8 cellular contexts compared by ENCODE assay signal in genomic region chr19:11963566-11964355, GRCh38. TPM values are rescaled to one million over a fixed set of nuclear protein-coding genes. Genes with fewer than 3 reads are reported as not detected.
DNase-seq lines count a peak whose midpoint lies in the region; ATAC-seq and TF ChIP-seq lines count a peak whose summit lies in the region.

No MANE protein-coding gene starts in this region.

- no peaks in the 10 kb centered on the region for H3K79me2 ChIP-seq in neural progenitor cell (ENCODE audit: low read depth)

- H3K4me3 ChIP-seq in CD4-positive, alpha-beta memory T cell (ENCODE audit: low read length in 2 of 2), result peak overlapping the region in 1 of 2 donors; percentile 86
- H3K4me3 ChIP-seq in foreskin fibroblast (ENCODE audit: low read depth in 1 of 2, low read length in 2 of 2) (no peak overlapping the region), neural progenitor cell (peak overlapping the region; percentile 77)

- H3K9ac ChIP-seq in neural progenitor cell, result no peak overlapping the region

- H3K9me3 ChIP-seq in CD4-positive, alpha-beta memory T cell (ENCODE audit: control insufficient read depth in 1 of 2, low read length in 2 of 2), result no peaks in the 10 kb centered on the region
- no peaks in the 10 kb centered on the region for H3K9me3 ChIP-seq in neural progenitor cell (ENCODE audit: low read depth)

- DNase-seq in CD4-positive, alpha-beta memory T cell, result peak; percentile 68 to 74 (median 70)
- DNase-seq in HK-2 (ENCODE audit: unreplicated experiment), result peak; percentile 56
- DNase-seq in RKO (ENCODE audit: low spot score), result peak; percentile 76
- DNase-seq in foreskin fibroblast, result peak; percentile 41 to 84
- peak; percentile 92 for DNase-seq in neural progenitor cell (ENCODE audit: low spot score)

- POLR2A ChIA-PET in CD4-positive, alpha-beta memory T cell (lab: Charles Lee; ENCODE audit: partially characterized antibody), result interaction anchor here (1.3 to 4.1 kb wide), 7 partner anchors 9 to 177 kb away, joined by 3 to 84 read pairs (median 7); partner anchors contain the start of genes ZNF20, ZNF433 and ZNF700

- peaks cover 18% of the 10 kb centered on the region for H3F3A ChIP-seq in neural progenitor cell (ENCODE audit: low read depth)

- TF ChIP-seq CTCF in foreskin fibroblast (IDR thresholded peaks at IDR 0.05; ENCODE audit: low read depth, low read length), result peak; percentile 74
- peak; percentile 95 for TF ChIP-seq CTCF in neural progenitor cell (IDR thresholded peaks at IDR 0.05)

- no peaks in the 10 kb centered on the region for H3K27me3 ChIP-seq in CD4-positive, alpha-beta memory T cell (ENCODE audit: insufficient read depth, low read length)
- peaks cover 8% of the 10 kb centered on the region for H3K27me3 ChIP-seq in neural progenitor cell

- peak; percentile 50 for ATAC-seq in activated T-helper 17 cell treated with anti-CD3 and anti-CD28 coated beads, Interleukin-2, amount 50 U/mL, for 72 hours (replicated peaks)
- no peak for ATAC-seq in HG03439 (IDR thresholded peaks at IDR 0.05; ENCODE audit: unreplicated experiment)

- H3K4me3 Mint-ChIP-seq in CD4-positive, alpha-beta memory T cell, result peak overlapping the region; percentile 2 to 98 (median 96)
- peak overlapping the region; percentile 80 for H3K4me3 Mint-ChIP-seq in activated T-helper 17 cell treated with anti-CD3 and anti-CD28 coated beads, Interleukin-2, amount 50 U/mL, for 72 hours
- H3K4me3 Mint-ChIP-seq in neural progenitor cell, result peak overlapping the region; percentile 92
- H3K4me3 Mint-ChIP-seq in stimulated activated naive CD8-positive, alpha-beta T cell treated with anti-CD3 and anti-CD28 coated beads, Interleukin-15, Interleukin-2, amounts not matched to agents 100 ng/mL and 50 ng/mL, for 24 hours, result peak overlapping the region; percentile 85

- H3K4me1 Mint-ChIP-seq in CD4-positive, alpha-beta memory T cell, result peaks cover 16 to 32% (median 26%) of the 10 kb centered on the region in 4 donors
- peaks cover 21% of the 10 kb centered on the region for H3K4me1 Mint-ChIP-seq in activated T-helper 17 cell treated with anti-CD3 and anti-CD28 coated beads, Interleukin-2, amount 50 U/mL, for 72 hours
- peaks cover 15% of the 10 kb centered on the region for H3K4me1 Mint-ChIP-seq in neural progenitor cell
- H3K4me1 Mint-ChIP-seq in stimulated activated naive CD8-positive, alpha-beta T cell treated with anti-CD3 and anti-CD28 coated beads, Interleukin-15, Interleukin-2, amounts not matched to agents 100 ng/mL and 50 ng/mL, for 24 hours (ENCODE audit: low read depth), result peaks cover 21% of the 10 kb centered on the region

- intact Hi-C loops in CD4-positive, alpha-beta memory T cell (cut with micrococcal nuclease), result loop anchor here (1.0 kb wide), 5 partner anchors 25 to 178 kb away; no protein-coding TSS in a partner anchor

- peak overlapping the region; percentile 77 for H3K4me2 ChIP-seq in neural progenitor cell

- peak overlapping the region; percentile 91 for H3K27ac ChIP-seq in CD4-positive, alpha-beta memory T cell (ENCODE audit: low read depth, low read length)
- no peak overlapping the region for H3K27ac ChIP-seq in neural progenitor cell

- H3K27me3 Mint-ChIP-seq in CD4-positive, alpha-beta memory T cell, result no peaks in the 10 kb centered on the region
- H3K27me3 Mint-ChIP-seq in activated T-helper 17 cell treated with anti-CD3 and anti-CD28 coated beads, Interleukin-2, amount 50 U/mL, for 72 hours, result no peaks in the 10 kb centered on the region
- peaks cover 2% of the 10 kb centered on the region for H3K27me3 Mint-ChIP-seq in neural progenitor cell (ENCODE audit: insufficient read depth, low read depth)
- H3K27me3 Mint-ChIP-seq in stimulated activated naive CD8-positive, alpha-beta T cell treated with anti-CD3 and anti-CD28 coated beads, Interleukin-15, Interleukin-2, amounts not matched to agents 100 ng/mL and 50 ng/mL, for 24 hours, result no peaks in the 10 kb centered on the region

- H3K9me3 Mint-ChIP-seq in CD4-positive, alpha-beta memory T cell, result peaks cover 0 to 2% (median 0%) of the 10 kb centered on the region in 8 donors
- H3K9me3 Mint-ChIP-seq in activated T-helper 17 cell treated with anti-CD3 and anti-CD28 coated beads, Interleukin-2, amount 50 U/mL, for 72 hours, result no peaks in the 10 kb centered on the region
- H3K9me3 Mint-ChIP-seq in neural progenitor cell, result peaks cover 39% of the 10 kb centered on the region
- no peaks in the 10 kb centered on the region for H3K9me3 Mint-ChIP-seq in stimulated activated naive CD8-positive, alpha-beta T cell treated with anti-CD3 and anti-CD28 coated beads, Interleukin-15, Interleukin-2, amounts not matched to agents 100 ng/mL and 50 ng/mL, for 24 hours

- peaks cover 0 to 8% of the 10 kb centered on the region in 2 donors for H3K36me3 Mint-ChIP-seq in CD4-positive, alpha-beta memory T cell
- no peaks in the 10 kb centered on the region for H3K36me3 Mint-ChIP-seq in activated T-helper 17 cell treated with anti-CD3 and anti-CD28 coated beads, Interleukin-2, amount 50 U/mL, for 72 hours (ENCODE audit: low read depth)
- H3K36me3 Mint-ChIP-seq in neural progenitor cell, result peaks cover 18% of the 10 kb centered on the region
- peaks cover 5% of the 10 kb centered on the region for H3K36me3 Mint-ChIP-seq in stimulated activated naive CD8-positive, alpha-beta T cell treated with anti-CD3 and anti-CD28 coated beads, Interleukin-15, Interleukin-2, amounts not matched to agents 100 ng/mL and 50 ng/mL, for 24 hours (ENCODE audit: low read depth)

- peak overlapping the region; percentile 92 to 97 (median 96) for H3K27ac Mint-ChIP-seq in CD4-positive, alpha-beta memory T cell
- H3K27ac Mint-ChIP-seq in activated T-helper 17 cell treated with anti-CD3 and anti-CD28 coated beads, Interleukin-2, amount 50 U/mL, for 72 hours, result peak overlapping the region; percentile 69
- peak overlapping the region; percentile 92 for H3K27ac Mint-ChIP-seq in neural progenitor cell
- peak overlapping the region; percentile 12 for H3K27ac Mint-ChIP-seq in stimulated activated naive CD8-positive, alpha-beta T cell treated with anti-CD3 and anti-CD28 coated beads, Interleukin-15, Interleukin-2, amounts not matched to agents 100 ng/mL and 50 ng/mL, for 24 hours

- H2AFZ ChIP-seq in neural progenitor cell (replicated peaks), result peak overlapping the region; percentile 52

- no peaks in the 10 kb centered on the region for H3K36me3 ChIP-seq in CD4-positive, alpha-beta memory T cell (ENCODE audit: insufficient read depth, low read length)
- H3K36me3 ChIP-seq in neural progenitor cell, result no peaks in the 10 kb centered on the region

- CTCF ChIA-PET in CD4-positive, alpha-beta memory T cell (lab: Charles Lee; ENCODE audit: partially characterized antibody), result interaction anchor here (0.6 to 5.5 kb wide), 26 partner anchors 9 to 401 kb away, joined by 3 to 104 read pairs (median 4); partner anchors contain the start of genes ZNF136, ZNF20, ZNF433 and ZNF439

- H4K20me1 ChIP-seq in neural progenitor cell (ENCODE audit: low read depth), result no peaks in the 10 kb centered on the region

- peaks cover 21% of the 10 kb centered on the region for H3K4me1 ChIP-seq in CD4-positive, alpha-beta memory T cell (ENCODE audit: insufficient read depth, low read length)
- H3K4me1 ChIP-seq in neural progenitor cell, result peaks cover 5% of the 10 kb centered on the region

RNA-seq across cellular contexts. Expression of gene ZNF763, which starts 1.1 kb away (rescaled TPM):
- total RNA-seq in CD4-positive, alpha-beta memory T cell, result 10 to 100 TPM; 14.3 to 16.4 TPM
- 1 to 10 TPM; 2.6 to 3.7 TPM for polyA plus RNA-seq in CD4-positive, alpha-beta memory T cell
- 1 to 10 TPM in 1 of 2 donors, under 1 TPM in 1; 0.64 to 1.3 TPM for total RNA-seq in activated T-helper 17 cell treated with anti-CD3 and anti-CD28 coated beads, Interleukin-2, amount 50 U/mL, for 72 hours
- 10.0 and 17.7 TPM in 2 replicates for total RNA-seq in neural progenitor cell (ENCODE audit: low replicate concordance)

RNA-seq across cellular contexts. Expression of gene ZNF700, which starts 38.9 kb away (rescaled TPM):
- 10 to 100 TPM; 24.9 to 25.6 TPM for total RNA-seq in CD4-positive, alpha-beta memory T cell
- polyA plus RNA-seq in CD4-positive, alpha-beta memory T cell, result 1 to 10 TPM; 3.2 to 5.6 TPM
- 10 to 100 TPM; 12.0 to 12.2 TPM for total RNA-seq in activated T-helper 17 cell treated with anti-CD3 and anti-CD28 coated beads, Interleukin-2, amount 50 U/mL, for 72 hours
- 18.3 and 29.4 TPM in 2 replicates for total RNA-seq in neural progenitor cell (ENCODE audit: low replicate concordance)

Comparison
In these comparisons a context has a peak if more than half of its experiments do, and no peak if none do; other contexts are left out.
1. H3K27ac Mint-ChIP-seq: peak in every context shown above with its lines; median percentile 96 in CD4-positive, alpha-beta memory T cell; 92 in neural progenitor cell; 69 in activated T-helper 17 cell treated with anti-CD3 and anti-CD28 coated beads, Interleukin-2, amount 50 U/mL, for 72 hours; 12 in stimulated activated naive CD8-positive, alpha-beta T cell treated with anti-CD3 and anti-CD28 coated beads, Interleukin-15, Interleukin-2, amounts not matched to agents 100 ng/mL and 50 ng/mL, for 24 hours.